In genomic region chr10:18334116-18334867, GRCh38 we compare ENCODE assay signal across 14 cellular contexts.
A peak's percentile ranks its signal among the peaks of the same experiment; 100 is the strongest.
DNase-seq lines count a peak whose midpoint lies in the region; ATAC-seq and TF ChIP-seq lines count a peak whose summit lies in the region.
"Had no signal": no experiment of that assay in that cellular context is flagged by ENCODE, and none has a peak within 500 bp of the region (broad histone marks: within the 10 kb centered on the region; RNA-seq: fewer than 3 reads in every experiment).

No MANE protein-coding gene starts in this region.

- H3K9me3 ChIP-seq in right lobe of liver (no peaks in the 10 kb centered on the region), transverse colon (no peaks in the 10 kb centered on the region)
- H3K9me3 ChIP-seq: ovary, SJSA1 had no signal

- in situ Hi-C loops in transverse colon (cut with MboI; ENCODE audit: low pct_ligation_motif_present in 1 of 4, low pct_unique_long_range_greater_than_20kb in 1 of 4, low sequenced_read_pairs in 3 of 4) = no loop called here

- intact Hi-C loops in right lobe of liver (cut with DNase I) (no loop called here), transverse colon (cut with DNase I; ENCODE audit: low total_unique reads) (no loop called here)

- H3K4me1 ChIP-seq in right lobe of liver (peaks cover 0 to 31% (median 7%) of the 10 kb centered on the region in 4 donors), transverse colon (peaks cover 0 to 7% (median 0%) of the 10 kb centered on the region in 4 donors)
- H3K4me1 ChIP-seq: SJSA1 had no signal

- TF ChIP-seq EP300 in transverse colon (IDR thresholded peaks at IDR 0.05; ENCODE audit: low read depth) = no peak

- H3K27me3 ChIP-seq in right lobe of liver = no peaks in the 10 kb centered on the region
- no peaks in the 10 kb centered on the region for H3K27me3 ChIP-seq in transverse colon
- H3K27me3 ChIP-seq: ovary, SJSA1 had no signal

- peak; percentile 28 to 49 (median 44) for ATAC-seq in right lobe of liver
- ATAC-seq: activated T-cell treated with anti-CD3 and anti-CD28 coated beads, Interleukin-2, amount 50 U/mL, for 72 hours; CD8-positive, alpha-beta T cell had no signal

- TF ChIP-seq POLR2A in right lobe of liver (IDR thresholded peaks at IDR 0.05) (no peak), transverse colon (IDR thresholded peaks at IDR 0.05) (no peak)

- no peaks in the 10 kb centered on the region for H3K36me3 ChIP-seq in right lobe of liver
- no peaks in the 10 kb centered on the region for H3K36me3 ChIP-seq in transverse colon
- H3K36me3 ChIP-seq: ovary, SJSA1 had no signal

- WGBS in right lobe of liver (ENCODE audit: insufficient coverage, low coverage, low lambda C conversion rate, missing lambda C conversion rate) = 46% methylated on average over 7 of the region's 8 CpGs
- WGBS in transverse colon (ENCODE audit: low coverage in 1 of 2), 2 donors = 58 to 60% methylated on average over 2 to 8 of the region's 8 CpGs

- peak overlapping the region in 2 of 3 donors; percentile 52 to 71 for H3K27ac ChIP-seq in right lobe of liver
- H3K27ac ChIP-seq in transverse colon = peak overlapping the region; percentile 0 to 47 (median 18)
- H3K27ac ChIP-seq: SJSA1 had no signal

- DNase-seq in NCI-H82 (lab: John Stamatoyannopoulos, UW) (peak; percentile 10), NCI-H82 treated with DMSO at 0.1 percent for 48 hours (lab: John Stamatoyannopoulos, UW; ENCODE audit: unreplicated experiment) (no peak), fibroblast of mammary gland (ENCODE audit: low read depth) (peak; percentile 19), right lobe of liver (no peak), transverse colon (no peak), activated T-cell treated with anti-CD3 and anti-CD28 coated beads for 4 hours (no peak), DMS53 (lab: John Stamatoyannopoulos, UW) (no peak), AML-193 (lab: John Stamatoyannopoulos, UW) (no peak)
- DNase-seq: activated T-cell treated with anti-CD3 and anti-CD28 coated beads, Interleukin-2, amount 50 U/mL, for 72 hours; CD8-positive, alpha-beta T cell; H9; ovary; T1000 had no signal

- H3K4me3 ChIP-seq in fibroblast of mammary gland (ENCODE audit: control insufficient read depth, low read depth, low read length) (no peak overlapping the region), right lobe of liver (peak overlapping the region in 2 of 3 donors; percentile 12 to 26), transverse colon (peak overlapping the region in 1 of 4 donors; percentile 5)
- H3K4me3 ChIP-seq: ovary, SJSA1 had no signal

- TF ChIP-seq CTCF in fibroblast of mammary gland (conservative IDR thresholded peaks at IDR 0.05; ENCODE audit: control insufficient read depth, insufficient read depth, low read depth, low read length) (no peak), right lobe of liver (IDR thresholded peaks at IDR 0.05) (no peak), transverse colon (IDR thresholded peaks at IDR 0.05) (no peak)

Comparison
In these comparisons a context has a peak if more than half of its experiments do, and no peak if none do; other contexts are left out.
1. DNase-seq: peak in NCI-H82 (single experiment) and fibroblast of mammary gland (single experiment); none in NCI-H82 treated with DMSO at 0.1 percent for 48 hours (single experiment), right lobe of liver (0 of 3), transverse colon (single experiment), activated T-cell treated with anti-CD3 and anti-CD28 coated beads for 4 hours (single experiment), DMS53 (single experiment) and AML-193 (0 of 2).